ENCODE assay signal across 1 cellular context in the genomic region with DNA sequence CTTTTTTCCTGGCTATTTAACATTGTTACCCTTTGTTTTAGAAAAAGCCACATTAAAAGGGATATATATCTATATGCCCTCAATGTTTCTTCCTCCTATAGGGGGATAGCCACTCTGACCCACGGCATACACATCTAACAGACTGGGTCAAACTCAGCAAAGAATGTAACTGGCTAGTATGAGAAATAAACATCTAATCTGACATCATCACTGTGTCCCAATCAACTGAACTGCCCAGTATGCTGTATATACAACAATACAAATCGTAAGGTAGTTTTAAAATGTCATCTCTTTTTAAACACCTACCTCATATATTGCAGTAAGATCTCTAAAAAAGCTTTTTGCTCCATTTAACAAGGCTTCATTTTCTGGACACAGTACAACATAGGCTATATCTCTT.
TF ChIP-seq lines count a peak whose summit lies in the region.

No MANE protein-coding gene starts in this region.

TF ChIP-seq in K562, 482 proteins besides CTCF, POLR2A, EP300 and RAD21:
- TF ChIP-seq, protein P1, sequence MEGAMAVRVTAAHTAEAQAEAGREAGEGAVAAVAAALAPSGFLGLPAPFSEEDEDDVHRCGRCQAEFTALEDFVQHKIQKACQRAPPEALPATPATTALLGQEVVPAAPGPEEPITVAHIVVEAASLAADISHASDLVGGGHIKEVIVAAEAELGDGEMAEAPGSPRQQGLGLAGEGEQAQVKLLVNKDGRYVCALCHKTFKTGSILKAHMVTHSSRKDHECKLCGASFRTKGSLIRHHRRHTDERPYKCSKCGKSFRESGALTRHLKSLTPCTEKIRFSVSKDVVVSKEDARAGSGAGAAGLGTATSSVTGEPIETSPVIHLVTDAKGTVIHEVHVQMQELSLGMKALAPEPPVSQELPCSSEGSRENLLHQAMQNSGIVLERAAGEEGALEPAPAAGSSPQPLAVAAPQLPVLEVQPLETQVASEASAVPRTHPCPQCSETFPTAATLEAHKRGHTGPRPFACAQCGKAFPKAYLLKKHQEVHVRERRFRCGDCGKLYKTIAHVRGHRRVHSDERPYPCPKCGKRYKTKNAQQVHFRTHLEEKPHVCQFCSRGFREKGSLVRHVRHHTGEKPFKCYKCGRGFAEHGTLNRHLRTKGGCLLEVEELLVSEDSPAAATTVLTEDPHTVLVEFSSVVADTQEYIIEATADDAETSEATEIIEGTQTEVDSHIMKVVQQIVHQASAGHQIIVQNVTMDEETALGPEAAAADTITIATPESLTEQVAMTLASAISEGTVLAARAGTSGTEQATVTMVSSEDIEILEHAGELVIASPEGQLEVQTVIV (CRISPR knock-in tag; IDR thresholded peaks at IDR 0.05; ENCODE audit: borderline replicate concordance) = no peak
- TF ChIP-seq MEIS2 (IDR thresholded peaks at IDR 0.05; ENCODE audit: partially characterized antibody) = no peak
- no peak for TF ChIP-seq KLF1 (tag; IDR thresholded peaks at IDR 0.05)
- no peak for TF ChIP-seq POLR2B (IDR thresholded peaks at IDR 0.05; ENCODE audit: low read depth, partially characterized antibody)
- TF ChIP-seq ZNF311 (CRISPR knock-in tag; IDR thresholded peaks at IDR 0.05) = no peak
- TF ChIP-seq GATA2 (CRISPR knock-in tag; IDR thresholded peaks at IDR 0.05) = no peak
- no peak for TF ChIP-seq CHCHD3 (CRISPR knock-in tag; IDR thresholded peaks at IDR 0.05)
- TF ChIP-seq, protein P2, sequence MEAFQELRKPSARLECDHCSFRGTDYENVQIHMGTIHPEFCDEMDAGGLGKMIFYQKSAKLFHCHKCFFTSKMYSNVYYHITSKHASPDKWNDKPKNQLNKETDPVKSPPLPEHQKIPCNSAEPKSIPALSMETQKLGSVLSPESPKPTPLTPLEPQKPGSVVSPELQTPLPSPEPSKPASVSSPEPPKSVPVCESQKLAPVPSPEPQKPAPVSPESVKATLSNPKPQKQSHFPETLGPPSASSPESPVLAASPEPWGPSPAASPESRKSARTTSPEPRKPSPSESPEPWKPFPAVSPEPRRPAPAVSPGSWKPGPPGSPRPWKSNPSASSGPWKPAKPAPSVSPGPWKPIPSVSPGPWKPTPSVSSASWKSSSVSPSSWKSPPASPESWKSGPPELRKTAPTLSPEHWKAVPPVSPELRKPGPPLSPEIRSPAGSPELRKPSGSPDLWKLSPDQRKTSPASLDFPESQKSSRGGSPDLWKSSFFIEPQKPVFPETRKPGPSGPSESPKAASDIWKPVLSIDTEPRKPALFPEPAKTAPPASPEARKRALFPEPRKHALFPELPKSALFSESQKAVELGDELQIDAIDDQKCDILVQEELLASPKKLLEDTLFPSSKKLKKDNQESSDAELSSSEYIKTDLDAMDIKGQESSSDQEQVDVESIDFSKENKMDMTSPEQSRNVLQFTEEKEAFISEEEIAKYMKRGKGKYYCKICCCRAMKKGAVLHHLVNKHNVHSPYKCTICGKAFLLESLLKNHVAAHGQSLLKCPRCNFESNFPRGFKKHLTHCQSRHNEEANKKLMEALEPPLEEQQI (IDR thresholded peaks at IDR 0.05) = no peak
TF ChIP-seq in K562: peak in this region for 0.
